Comparison of ENCODE assay signal across 1 cellular context in genomic region chr5:92369587-92369986, GRCh38.
TF ChIP-seq lines count a peak whose summit lies in the region.

No MANE protein-coding gene starts in this region.

TF ChIP-seq in GM23338, 12 proteins besides CTCF, POLR2A, EP300 and RAD21 (continued from another document):
- TF ChIP-seq ZNF462 (CRISPR knock-in tag; IDR thresholded peaks at IDR 0.05) (no peak), ZNF331 (CRISPR knock-in tag; IDR thresholded peaks at IDR 0.05; ENCODE audit: low read depth) (no peak), NANOG (IDR thresholded peaks at IDR 0.05; ENCODE audit: borderline replicate concordance) (no peak), EZH2phosphoT487 (IDR thresholded peaks at IDR 0.05; ENCODE audit: unreplicated experiment) (no peak), CREB1 (CRISPR knock-in tag; IDR thresholded peaks at IDR 0.05; ENCODE audit: low read depth) (no peak)
- TF ChIP-seq, protein P1, sequence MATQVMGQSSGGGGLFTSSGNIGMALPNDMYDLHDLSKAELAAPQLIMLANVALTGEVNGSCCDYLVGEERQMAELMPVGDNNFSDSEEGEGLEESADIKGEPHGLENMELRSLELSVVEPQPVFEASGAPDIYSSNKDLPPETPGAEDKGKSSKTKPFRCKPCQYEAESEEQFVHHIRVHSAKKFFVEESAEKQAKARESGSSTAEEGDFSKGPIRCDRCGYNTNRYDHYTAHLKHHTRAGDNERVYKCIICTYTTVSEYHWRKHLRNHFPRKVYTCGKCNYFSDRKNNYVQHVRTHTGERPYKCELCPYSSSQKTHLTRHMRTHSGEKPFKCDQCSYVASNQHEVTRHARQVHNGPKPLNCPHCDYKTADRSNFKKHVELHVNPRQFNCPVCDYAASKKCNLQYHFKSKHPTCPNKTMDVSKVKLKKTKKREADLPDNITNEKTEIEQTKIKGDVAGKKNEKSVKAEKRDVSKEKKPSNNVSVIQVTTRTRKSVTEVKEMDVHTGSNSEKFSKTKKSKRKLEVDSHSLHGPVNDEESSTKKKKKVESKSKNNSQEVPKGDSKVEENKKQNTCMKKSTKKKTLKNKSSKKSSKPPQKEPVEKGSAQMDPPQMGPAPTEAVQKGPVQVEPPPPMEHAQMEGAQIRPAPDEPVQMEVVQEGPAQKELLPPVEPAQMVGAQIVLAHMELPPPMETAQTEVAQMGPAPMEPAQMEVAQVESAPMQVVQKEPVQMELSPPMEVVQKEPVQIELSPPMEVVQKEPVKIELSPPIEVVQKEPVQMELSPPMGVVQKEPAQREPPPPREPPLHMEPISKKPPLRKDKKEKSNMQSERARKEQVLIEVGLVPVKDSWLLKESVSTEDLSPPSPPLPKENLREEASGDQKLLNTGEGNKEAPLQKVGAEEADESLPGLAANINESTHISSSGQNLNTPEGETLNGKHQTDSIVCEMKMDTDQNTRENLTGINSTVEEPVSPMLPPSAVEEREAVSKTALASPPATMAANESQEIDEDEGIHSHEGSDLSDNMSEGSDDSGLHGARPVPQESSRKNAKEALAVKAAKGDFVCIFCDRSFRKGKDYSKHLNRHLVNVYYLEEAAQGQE (IDR thresholded peaks at IDR 0.05; ENCODE audit: unreplicated experiment) = no peak
